ENCODE assay signal across 17 cellular contexts in genomic region chr5:91244380-91245073, GRCh38.
DNase-seq lines count a peak whose midpoint lies in the region; ATAC-seq and TF ChIP-seq lines count a peak whose summit lies in the region.
"Had no signal": no experiment of that assay in that cellular context is flagged by ENCODE, and none has a peak within 500 bp of the region (broad histone marks: within the 10 kb centered on the region; RNA-seq: fewer than 3 reads in every experiment).

No MANE protein-coding gene starts in this region.

- ATAC-seq in GM23338: peak; percentile 50
- ATAC-seq in right cardiac atrium: peak; percentile 40 to 42
- no peak for ATAC-seq in HG02884 (IDR thresholded peaks at IDR 0.05; ENCODE audit: unreplicated experiment)

- intact Hi-C loops in right cardiac atrium (cut with DNase I) (no loop called here), esophagus muscularis mucosa (cut with DNase I) (no loop called here)

- DNase-seq in GM23338 (ENCODE audit: low spot score) (peak; percentile 52), glutamatergic neuron (no peak), right cardiac atrium (no peak), osteocyte (ENCODE audit: extremely low spot score, unreplicated experiment) (no peak), ureter (ENCODE audit: low spot score) (no peak), esophagus muscularis mucosa (ENCODE audit: extremely low spot score) (no peak)
- DNase-seq: DMS153, EL, HFFc6, IMR-90, Karpas-422, MG63, NCI-H1092, NCI-H146, NCI-H510A treated with DMSO at 0.1 percent for 48 hours had no signal

- H3K4me3 ChIP-seq in GM23338 (no peak overlapping the region), right cardiac atrium (ENCODE audit: low read length) (no peak overlapping the region), esophagus muscularis mucosa (no peak overlapping the region)
- H3K4me3 ChIP-seq: BLaER1 treated with 17β-estradiol and CSF1 and Interleukin-3, amounts not matched to agents 10 nM and 100 nM; MG63 had no signal

- H4K20me1 ChIP-seq in GM23338 (replicated peaks; ENCODE audit: insufficient read depth): no peaks in the 10 kb centered on the region
- H4K20me1 ChIP-seq: BLaER1 treated with 17β-estradiol and CSF1 and Interleukin-3, amounts not matched to agents 10 nM and 100 nM had no signal

- H3K36me3 ChIP-seq in GM23338 (ENCODE audit: insufficient read depth): no peaks in the 10 kb centered on the region; the same call in 1 of the 2 replicates
- H3K36me3 ChIP-seq in esophagus muscularis mucosa: no peaks in the 10 kb centered on the region
- H3K36me3 ChIP-seq: BLaER1 treated with 17β-estradiol and CSF1 and Interleukin-3, amounts not matched to agents 10 nM and 100 nM; MG63 had no signal

- H3K4me3 Mint-ChIP-seq in GM23338 (no peak overlapping the region), glutamatergic neuron (ENCODE audit: unreplicated experiment) (no peak overlapping the region), osteocyte (ENCODE audit: unreplicated experiment) (no peak overlapping the region)
- H3K4me3 Mint-ChIP-seq: HFFc6 had no signal

- H3K36me3 Mint-ChIP-seq in GM23338 (ENCODE audit: low read depth) (peaks cover 4% of the 10 kb centered on the region; the same call in 1 of the 3 replicates), glutamatergic neuron (ENCODE audit: unreplicated experiment) (peaks cover 10% of the 10 kb centered on the region), osteocyte (ENCODE audit: unreplicated experiment) (no peaks in the 10 kb centered on the region)

- 63% methylated on average over 6 of the region's 6 CpGs for WGBS in right cardiac atrium
- 93% methylated on average over 6 of the region's 6 CpGs for WGBS in esophagus muscularis mucosa

- H3K9me3 ChIP-seq in right cardiac atrium (ENCODE audit: control insufficient read depth, low read length) (no peaks in the 10 kb centered on the region), esophagus muscularis mucosa (peaks cover 0 to 9% (median 0%) of the 10 kb centered on the region in 4 donors)

- no peaks in the 10 kb centered on the region for H3K9me2 ChIP-seq in GM23338 (ENCODE audit: insufficient read depth)

- no peak overlapping the region for H3K4me2 ChIP-seq in GM23338
- H3K4me2 ChIP-seq: BLaER1 treated with 17β-estradiol and CSF1 and Interleukin-3, amounts not matched to agents 10 nM and 100 nM had no signal

- H3K79me2 ChIP-seq in GM23338 (replicated peaks; ENCODE audit: insufficient read depth): no peaks in the 10 kb centered on the region

- H3K4me1 ChIP-seq in GM23338 (ENCODE audit: insufficient read depth): no peaks in the 10 kb centered on the region
- no peaks in the 10 kb centered on the region for H3K4me1 ChIP-seq in right cardiac atrium (ENCODE audit: control insufficient read depth, insufficient read depth, low read length)
- peaks cover 0 to 3% (median 0%) of the 10 kb centered on the region in 4 donors for H3K4me1 ChIP-seq in esophagus muscularis mucosa
- H3K4me1 ChIP-seq: BLaER1 treated with 17β-estradiol and CSF1 and Interleukin-3, amounts not matched to agents 10 nM and 100 nM had no signal

- H3K27ac Mint-ChIP-seq in GM23338 (no peak overlapping the region), glutamatergic neuron (ENCODE audit: unreplicated experiment) (no peak overlapping the region), osteocyte (ENCODE audit: unreplicated experiment) (peak overlapping the region; percentile 16)
- H3K27ac Mint-ChIP-seq: HFFc6 had no signal

- H3K9me3 Mint-ChIP-seq in GM23338: peaks cover 9% of the 10 kb centered on the region
- no peaks in the 10 kb centered on the region for H3K9me3 Mint-ChIP-seq in glutamatergic neuron (ENCODE audit: unreplicated experiment)
- H3K9me3 Mint-ChIP-seq in osteocyte (ENCODE audit: unreplicated experiment): peaks cover 12% of the 10 kb centered on the region

- H3K27me3 ChIP-seq in GM23338 (ENCODE audit: insufficient read depth) (no peaks in the 10 kb centered on the region), right cardiac atrium (ENCODE audit: control insufficient read depth, insufficient read depth) (no peaks in the 10 kb centered on the region), esophagus muscularis mucosa (no peaks in the 10 kb centered on the region)
- H3K27me3 ChIP-seq: BLaER1 treated with 17β-estradiol and CSF1 and Interleukin-3, amounts not matched to agents 10 nM and 100 nM; MG63 had no signal

- no peak overlapping the region for H3K27ac ChIP-seq in GM23338 (ENCODE audit: low read depth)
- H3K27ac ChIP-seq in right cardiac atrium (ENCODE audit: low read length): peak overlapping the region; percentile 50
- no peak overlapping the region for H3K27ac ChIP-seq in esophagus muscularis mucosa (replicated peaks in 1 of 4)
- H3K27ac ChIP-seq: BLaER1 treated with 17β-estradiol and CSF1 and Interleukin-3, amounts not matched to agents 10 nM and 100 nM had no signal

- H2AFZ ChIP-seq in GM23338: 0 out of 2 replicates have a peak overlapping the region, but pooled peaks have one; percentile 10

- TF ChIP-seq CTCF in GM23338 (conservative IDR thresholded peaks at IDR 0.05; ENCODE audit: low read depth in 2 of 2): peak in 1 of 2 experiments; percentile 42; a peak in 3 of 4 replicates
- TF ChIP-seq CTCF in glutamatergic neuron (IDR thresholded peaks at IDR 0.05; ENCODE audit: partially characterized antibody, unreplicated experiment): peak; percentile 12
- peak; percentile 15 for TF ChIP-seq CTCF in osteocyte (IDR thresholded peaks at IDR 0.05)
- TF ChIP-seq CTCF in esophagus muscularis mucosa (IDR thresholded peaks at IDR 0.05): no peak

- no peaks in the 10 kb centered on the region for H3F3A ChIP-seq in GM23338 (replicated peaks; ENCODE audit: low read depth)

- H3K4me1 Mint-ChIP-seq in GM23338 (no peaks in the 10 kb centered on the region), glutamatergic neuron (ENCODE audit: low read depth, unreplicated experiment) (no peaks in the 10 kb centered on the region), osteocyte (ENCODE audit: unreplicated experiment) (peaks cover 10% of the 10 kb centered on the region)

- no peaks in the 10 kb centered on the region for H3K27me3 Mint-ChIP-seq in GM23338 (ENCODE audit: insufficient read depth, low read depth, poor library complexity)
- H3K27me3 Mint-ChIP-seq in glutamatergic neuron (ENCODE audit: unreplicated experiment): no peaks in the 10 kb centered on the region
- no peaks in the 10 kb centered on the region for H3K27me3 Mint-ChIP-seq in osteocyte (ENCODE audit: unreplicated experiment)

- no peak for TF ChIP-seq POLR2A in esophagus muscularis mucosa (IDR thresholded peaks at IDR 0.05; ENCODE audit: low read depth)

- TF ChIP-seq EP300 in esophagus muscularis mucosa (IDR thresholded peaks at IDR 0.05): no peak

TF ChIP-seq in GM23338, 12 proteins besides CTCF, POLR2A, EP300 and RAD21:
- TF ChIP-seq ZNF114 (CRISPR knock-in tag; IDR thresholded peaks at IDR 0.05) (no peak), CREB1 (CRISPR knock-in tag; IDR thresholded peaks at IDR 0.05; ENCODE audit: low read depth) (no peak), JUNB (IDR thresholded peaks at IDR 0.05; ENCODE audit: unreplicated experiment) (no peak), ZNF331 (CRISPR knock-in tag; IDR thresholded peaks at IDR 0.05; ENCODE audit: low read depth) (no peak)

Comparison
In these comparisons a context has a peak if more than half of its experiments do, and no peak if none do; other contexts are left out.
1. CTCF ChIP-seq: peak in glutamatergic neuron (single experiment) and osteocyte (single experiment); none in esophagus muscularis mucosa (0 of 3).